Comparison of ENCODE assay signal across 2 cellular contexts in genomic region chr7:105768117-105768516, GRCh38.
TF ChIP-seq lines count a peak whose summit lies in the region.

No MANE protein-coding gene starts in this region.

TF ChIP-seq in A549, 52 proteins besides CTCF, POLR2A, EP300 and RAD21 (continued from another document):
- TF ChIP-seq BCL3 (IDR thresholded peaks at IDR 0.05), result no peak

TF ChIP-seq in IMR-90, 13 proteins besides CTCF, POLR2A, EP300 and RAD21 (continued from another document):
- no peak for TF ChIP-seq USF2 (IDR thresholded peaks at IDR 0.05; ENCODE audit: low read depth, low read length)
- TF ChIP-seq SMC3 (IDR thresholded peaks at IDR 0.05; ENCODE audit: low read depth, low read length), result no peak
- TF ChIP-seq BHLHE40 (IDR thresholded peaks at IDR 0.05; ENCODE audit: low read depth, low read length), result no peak
- no peak for TF ChIP-seq CHD1 (IDR thresholded peaks at IDR 0.05; ENCODE audit: low read depth, low read length)
- no peak for TF ChIP-seq RCOR1 (IDR thresholded peaks at IDR 0.05; ENCODE audit: insufficient replicate concordance, low read length)
- TF ChIP-seq ELK1 (IDR thresholded peaks at IDR 0.05; ENCODE audit: borderline replicate concordance, low read depth, low read length), result no peak
- TF ChIP-seq RFX5 (IDR thresholded peaks at IDR 0.05; ENCODE audit: low read depth, low read length), result no peak
- TF ChIP-seq MXI1 (IDR thresholded peaks at IDR 0.05; ENCODE audit: borderline replicate concordance, low read depth, low read length), result no peak
- TF ChIP-seq CEBPB (IDR thresholded peaks at IDR 0.05; ENCODE audit: low read depth, low read length), result no peak
